1 cellular context compared by ENCODE assay signal in the genomic region with DNA sequence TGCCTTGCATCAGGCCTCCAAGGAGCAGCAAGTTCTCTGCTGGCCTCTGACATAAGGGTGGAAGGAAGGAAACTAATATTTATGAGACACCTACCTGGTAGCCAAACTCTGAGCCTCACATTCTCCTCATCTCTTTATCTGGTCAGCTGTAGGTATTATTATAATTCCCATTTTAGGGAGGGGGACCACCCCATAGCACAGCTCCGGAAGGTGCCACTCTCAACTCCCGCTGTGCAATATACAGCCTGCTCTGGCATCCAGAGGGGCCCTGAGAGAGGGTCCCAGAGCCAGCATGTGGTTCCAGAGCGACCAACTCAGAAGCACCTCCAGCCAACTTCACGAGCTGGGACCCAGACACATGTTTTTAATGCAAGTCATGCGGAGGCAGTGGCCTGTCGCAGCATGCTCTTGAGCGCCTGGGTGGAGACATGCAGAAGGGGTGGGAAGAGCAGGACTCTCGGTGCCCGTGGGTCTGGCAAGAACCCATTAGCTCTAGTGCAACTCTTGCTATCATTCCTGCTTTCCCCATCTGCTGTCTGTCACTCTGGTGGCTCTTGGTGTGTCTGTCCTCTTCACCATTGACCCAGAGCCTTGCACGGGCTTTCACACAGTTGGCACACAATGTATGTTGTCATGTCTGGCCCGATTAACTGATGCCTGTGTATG.
TF ChIP-seq lines count a peak whose summit lies in the region.

No MANE protein-coding gene starts in this region.

TF ChIP-seq in GM23338, 12 proteins besides CTCF, POLR2A, EP300 and RAD21 (continued from another document):
- TF ChIP-seq REST (IDR thresholded peaks at IDR 0.05; ENCODE audit: unreplicated experiment), result no peak
